ENCODE assay signal across 8 cellular contexts in genomic region chr6:106629103-106629858, GRCh38. TPM values are rescaled to one million over a fixed set of nuclear protein-coding genes. Genes with fewer than 3 reads are reported as not detected.
DNase-seq lines count a peak whose midpoint lies in the region; ATAC-seq and TF ChIP-seq lines count a peak whose summit lies in the region.

A gene with protein sequence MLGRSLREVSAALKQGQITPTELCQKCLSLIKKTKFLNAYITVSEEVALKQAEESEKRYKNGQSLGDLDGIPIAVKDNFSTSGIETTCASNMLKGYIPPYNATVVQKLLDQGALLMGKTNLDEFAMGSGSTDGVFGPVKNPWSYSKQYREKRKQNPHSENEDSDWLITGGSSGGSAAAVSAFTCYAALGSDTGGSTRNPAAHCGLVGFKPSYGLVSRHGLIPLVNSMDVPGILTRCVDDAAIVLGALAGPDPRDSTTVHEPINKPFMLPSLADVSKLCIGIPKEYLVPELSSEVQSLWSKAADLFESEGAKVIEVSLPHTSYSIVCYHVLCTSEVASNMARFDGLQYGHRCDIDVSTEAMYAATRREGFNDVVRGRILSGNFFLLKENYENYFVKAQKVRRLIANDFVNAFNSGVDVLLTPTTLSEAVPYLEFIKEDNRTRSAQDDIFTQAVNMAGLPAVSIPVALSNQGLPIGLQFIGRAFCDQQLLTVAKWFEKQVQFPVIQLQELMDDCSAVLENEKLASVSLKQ (plus strand): TSS chr6:106629578. CDS start chr6:106629682, 104 bp downstream.
Gene RTN4IP1 (minus strand): TSS chr6:106629498. CDS start chr6:106629021, 477 bp downstream.

- H3K4me1 ChIP-seq in ovary (ENCODE audit: insufficient read depth) (peaks cover 3% of the 10 kb centered on the region), thyroid gland (peaks cover 14 to 20% of the 10 kb centered on the region in 2 donors)

- H3K4me1 Mint-ChIP-seq in activated naive CD8-positive, alpha-beta T cell treated with anti-CD3 and anti-CD28 coated beads for 36 hours: peaks cover 25% of the 10 kb centered on the region

- peak within 1 kb of the TSS; percentile 99 for H3K27ac Mint-ChIP-seq in activated naive CD8-positive, alpha-beta T cell treated with anti-CD3 and anti-CD28 coated beads for 36 hours

- H3K9me3 Mint-ChIP-seq in activated naive CD8-positive, alpha-beta T cell treated with anti-CD3 and anti-CD28 coated beads for 36 hours: no peaks in the 10 kb centered on the region

- DNase-seq in NCI-H1092 treated with DMSO at 0.1 percent for 48 hours (lab: John Stamatoyannopoulos, UW) (peak; percentile 92), SKM-1 treated with dmso at 0.1 percent for 144 hours (lab: John Stamatoyannopoulos, UW; ENCODE audit: unreplicated experiment) (peak; percentile 91), head of caudate nucleus (peak; percentile 74 to 95 (median 86)), ovary (peak; percentile 83 to 88 (median 87)), thyroid gland (peak; percentile 86)
- DNase-seq in activated naive CD8-positive, alpha-beta T cell treated with anti-CD3 and anti-CD28 coated beads for 36 hours: peak; percentile 86

- H3K4me3 ChIP-seq in ovary (peak within 1 kb of the TSS; percentile 54), thyroid gland (replicated peaks in 1 of 3) (peak within 1 kb of the TSS; percentile 21 to 95 (median 50))

- intact Hi-C loops in head of caudate nucleus (cut with DNase I) (loop anchor here (5.0 kb wide), 1 partner anchor 398 kb away; the partner anchor contains the start of gene MTRES1), ovary (cut with DNase I) (no loop called here), thyroid gland (cut with DNase I) (no loop called here)

- no peak for TF ChIP-seq EP300 in ovary (IDR thresholded peaks at IDR 0.05)

- H3K27me3 ChIP-seq in ovary (no peaks in the 10 kb centered on the region), thyroid gland (no peaks in the 10 kb centered on the region)

- H3K4me3 Mint-ChIP-seq in activated naive CD8-positive, alpha-beta T cell treated with anti-CD3 and anti-CD28 coated beads for 36 hours: peak within 1 kb of the TSS; percentile 95

- H3K36me3 ChIP-seq in ovary (no peaks in the 10 kb centered on the region), thyroid gland (no peaks in the 10 kb centered on the region)

- H3K36me3 Mint-ChIP-seq in activated naive CD8-positive, alpha-beta T cell treated with anti-CD3 and anti-CD28 coated beads for 36 hours: peaks cover 8% of the 10 kb centered on the region

- H3K9me3 ChIP-seq in ovary: no peaks in the 10 kb centered on the region
- H3K9me3 ChIP-seq in thyroid gland: no peaks in the 10 kb centered on the region

- peak; percentile 81 for ATAC-seq in HG02623 (IDR thresholded peaks at IDR 0.05; ENCODE audit: unreplicated experiment)

- 0 to 1% (median 0%) methylated on average over 46 of the region's 46 CpGs for WGBS in ovary, 3 donors
- 0 to 1% methylated on average over 33 to 46 of the region's 46 CpGs for WGBS in thyroid gland, 2 donors

- H3K27me3 Mint-ChIP-seq in activated naive CD8-positive, alpha-beta T cell treated with anti-CD3 and anti-CD28 coated beads for 36 hours: no peaks in the 10 kb centered on the region

- TF ChIP-seq POLR2A in GM10847 (IDR thresholded peaks at IDR 0.05; ENCODE audit: extremely low read depth, insufficient read length) (peak; percentile 36), ovary (IDR thresholded peaks at IDR 0.05) (peak; percentile 27), thyroid gland (IDR thresholded peaks at IDR 0.05) (peak in 1 of 2 donors; percentile 89)

- H3K27ac ChIP-seq in ovary (peak within 1 kb of the TSS; percentile 17 to 45), thyroid gland (peak within 1 kb of the TSS; percentile 43 to 92 (median 81))

- TF ChIP-seq CTCF in ovary (IDR thresholded peaks at IDR 0.05) (no peak), thyroid gland (IDR thresholded peaks at IDR 0.05) (no peak)

RNA-seq across cellular contexts. Expression of the first gene that starts in this region (rescaled TPM):
- 10 to 100 TPM; 20.1 to 22.2 TPM for total RNA-seq in activated naive CD8-positive, alpha-beta T cell treated with anti-CD3 and anti-CD28 coated beads for 36 hours
- 10 to 100 TPM in 2 of 7 donors, 1 to 10 TPM in 5; 6.4 to 15.7 (median 8.6) TPM for total RNA-seq in ovary
- polyA plus RNA-seq in ovary: 10 to 100 TPM in 1 of 2 donors, 1 to 10 TPM in 1; 6.8 to 11.5 TPM
- total RNA-seq in thyroid gland: 10 to 100 TPM; 11.4 to 16.4 (median 15.9) TPM

RNA-seq across cellular contexts. Expression of gene RTN4IP1, which starts in this region (rescaled TPM):
- 10 to 100 TPM; 10.9 to 11.4 TPM for total RNA-seq in activated naive CD8-positive, alpha-beta T cell treated with anti-CD3 and anti-CD28 coated beads for 36 hours
- total RNA-seq in ovary (1 to 10 TPM; 2.0 to 4.8 (median 3.0) TPM), thyroid gland (10 to 100 TPM in 1 of 4 donors, 1 to 10 TPM in 3; 3.6 to 10.9 (median 8.6) TPM)
- 1 to 10 TPM; 2.4 to 5.2 TPM for polyA plus RNA-seq in ovary

Comparison
In these comparisons a context has a peak if more than half of its experiments do, and no peak if none do; other contexts are left out.
1. Peak in every context shown above with its lines: DNase-seq, ATAC-seq, H3K4me3 ChIP-seq and H3K27ac ChIP-seq.